Comparison of ENCODE assay signal across 9 cellular contexts in the genomic region with DNA sequence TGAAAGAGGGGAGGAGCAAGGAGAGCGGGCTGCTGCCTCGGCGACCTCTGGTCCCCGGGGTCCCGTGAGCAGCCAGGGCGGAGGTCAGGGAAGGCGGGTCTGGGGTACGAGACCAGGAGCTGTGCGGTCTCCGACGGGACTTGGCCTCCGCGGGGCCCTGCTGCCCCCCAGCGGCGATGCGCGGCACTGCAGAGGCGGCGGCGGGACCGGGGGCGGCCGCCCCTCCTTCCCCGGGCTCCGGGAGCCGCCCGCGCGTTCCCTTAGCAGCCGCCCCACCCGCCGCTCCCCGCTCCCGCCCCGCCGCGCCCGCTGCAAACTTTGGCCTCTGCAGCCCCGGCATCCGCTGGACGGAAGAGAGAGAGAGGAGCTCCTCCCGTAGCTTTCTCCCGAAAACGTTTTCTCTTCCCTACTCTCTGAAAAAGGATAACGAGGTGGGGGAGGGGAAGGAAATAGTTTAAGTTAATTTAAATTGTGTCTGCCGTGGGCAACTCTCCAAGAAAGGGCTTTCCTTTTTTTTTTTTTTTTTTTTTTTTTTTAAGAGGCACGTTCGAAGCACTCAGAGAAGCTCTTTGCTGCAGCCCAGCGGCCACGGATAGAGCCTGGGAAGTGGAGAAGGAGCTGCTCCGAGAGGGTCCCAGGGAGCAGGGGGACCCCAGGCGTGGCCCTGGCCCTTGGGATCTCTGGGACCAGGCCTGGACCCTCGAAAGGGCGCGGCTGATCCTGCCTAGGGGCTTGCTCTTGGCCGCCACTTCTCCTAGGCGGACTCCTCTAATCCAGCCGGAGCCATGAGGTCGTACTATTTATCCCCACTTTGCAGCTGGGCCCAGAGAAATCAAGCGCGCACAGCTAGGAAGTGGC. TPM values are rescaled to one million over a fixed set of nuclear protein-coding genes. Genes with fewer than 3 reads are reported as not detected.
DNase-seq lines count a peak whose midpoint lies in the region; ATAC-seq, FAIRE-seq and TF ChIP-seq lines count a peak whose summit lies in the region.
"Had no signal": no experiment of that assay in that cellular context is flagged by ENCODE, and none has a peak within 500 bp of the region (broad histone marks: within the 10 kb centered on the region; RNA-seq: fewer than 3 reads in every experiment).

No MANE protein-coding gene starts in this region.

- no peak for FAIRE-seq in D721Med (lab: Jason Lieb, UNC)

- no peaks in the 10 kb centered on the region for H3K9me3 ChIP-seq in mucosa of descending colon

- peak; percentile 53 for DNase-seq in D721Med (ENCODE audit: insufficient read length, low spot score)
- DNase-seq in NCI-H82 (lab: John Stamatoyannopoulos, UW) = peak; percentile 65
- DNase-seq in activated CD8-positive, alpha-beta memory T cell treated with anti-CD3 and anti-CD28 coated beads, Interleukin-2, amount 50 U/mL, for 1 hour (ENCODE audit: extremely low read depth) = peak; percentile 12
- peak; percentile 96 for DNase-seq in endothelial cell (ENCODE audit: low spot score)
- peak; percentile 89 to 96 (median 91) for DNase-seq in mucosa of descending colon
- DNase-seq in stimulated activated CD8-positive, alpha-beta memory T cell treated with anti-CD3 and anti-CD28 coated beads, Interleukin-2, amount 100 ng/mL, for 48 hours (ENCODE audit: low read depth in 2 of 2) = peak; percentile 72 to 78

- H3K36me3 Mint-ChIP-seq in endothelial cell (ENCODE audit: low read depth, unreplicated experiment) = no peaks in the 10 kb centered on the region

- peaks cover 2% of the 10 kb centered on the region for H3K27me3 Mint-ChIP-seq in endothelial cell (ENCODE audit: unreplicated experiment)

- H3K4me3 Mint-ChIP-seq in endothelial cell (ENCODE audit: unreplicated experiment) = no peak overlapping the region

- no peaks in the 10 kb centered on the region for H3K36me3 ChIP-seq in mucosa of descending colon (ENCODE audit: low read depth)

- no peak overlapping the region for H3K27ac Mint-ChIP-seq in endothelial cell (ENCODE audit: unreplicated experiment)

- peaks cover 3% of the 10 kb centered on the region for H3K4me1 ChIP-seq in mucosa of descending colon (ENCODE audit: low read depth)

- H3K9me3 Mint-ChIP-seq in endothelial cell (ENCODE audit: unreplicated experiment) = peaks cover under 1% of the 10 kb centered on the region

- ATAC-seq in HG02759 (IDR thresholded peaks at IDR 0.05; ENCODE audit: unreplicated experiment) (peak; percentile 57), mucosa of descending colon (peak; percentile 97), HG03097 (IDR thresholded peaks at IDR 0.05; ENCODE audit: low FRiP score, unreplicated experiment) (no peak)

- intact Hi-C loops in mucosa of descending colon (cut with DNase I, micrococcal nuclease) = no loop called here

- H3K4me3 ChIP-seq in mucosa of descending colon = no peak overlapping the region

- no peaks in the 10 kb centered on the region for H3K4me1 Mint-ChIP-seq in endothelial cell (ENCODE audit: unreplicated experiment)

- TF ChIP-seq CTCF in D721Med (IDR thresholded peaks at IDR 0.05; ENCODE audit: insufficient read depth, missing control alignments) (peak; percentile 74), endothelial cell (IDR thresholded peaks at IDR 0.05; ENCODE audit: unreplicated experiment) (peak; percentile 99), mucosa of descending colon (IDR thresholded peaks at IDR 0.05) (peak; percentile 99)

RNA-seq across cellular contexts. Expression of a gene that starts 43.2 kb away (rescaled TPM):
- total RNA-seq in endothelial cell (ENCODE audit: unreplicated experiment) (not detected), mucosa of descending colon (not detected)
- total RNA-seq: glomerular endothelial cell had no signal

Comparison
In these comparisons a context has a peak if more than half of its experiments do, and no peak if none do; other contexts are left out.
1. DNase-seq: peak in every context shown above with its lines; median percentile 96 in endothelial cell; 91 in mucosa of descending colon; 75 in stimulated activated CD8-positive, alpha-beta memory T cell treated with anti-CD3 and anti-CD28 coated beads, Interleukin-2, amount 100 ng/mL, for 48 hours; 65 in NCI-H82; 53 in D721Med; 12 in activated CD8-positive, alpha-beta memory T cell treated with anti-CD3 and anti-CD28 coated beads, Interleukin-2, amount 50 U/mL, for 1 hour.